9 cellular contexts compared by ENCODE assay signal in genomic region chr7:151756076-151756731, GRCh38.
DNase-seq lines count a peak whose midpoint lies in the region; ATAC-seq and TF ChIP-seq lines count a peak whose summit lies in the region.
"Had no signal": no experiment of that assay in that cellular context is flagged by ENCODE, and none has a peak within 500 bp of the region (broad histone marks: within the 10 kb centered on the region; RNA-seq: fewer than 3 reads in every experiment).

No MANE protein-coding gene starts in this region.

- no peaks in the 10 kb centered on the region for H3K9me3 Mint-ChIP-seq in endothelial cell (ENCODE audit: unreplicated experiment)

- no peak overlapping the region for H3K4me3 ChIP-seq in left ventricle myocardium inferior
- H3K4me3 ChIP-seq: SK-N-MC had no signal

- no peaks in the 10 kb centered on the region for H3K27me3 ChIP-seq in left ventricle myocardium inferior (ENCODE audit: low read depth)

- H3K27ac Mint-ChIP-seq in endothelial cell (ENCODE audit: unreplicated experiment) = no peak overlapping the region

- DNase-seq in left ventricle myocardium inferior (no peak), Right ventricle myocardium inferior (ENCODE audit: missing footprints) (no peak), glomerular endothelial cell (ENCODE audit: extremely low read depth, low read depth, low spot score) (peak; percentile 25), sciatic nerve (ENCODE audit: low spot score) (no peak), DMS 273 (lab: John Stamatoyannopoulos, UW; ENCODE audit: unreplicated experiment) (no peak), endothelial cell (ENCODE audit: low spot score) (no peak)
- DNase-seq in activated CD8-positive, alpha-beta memory T cell treated with anti-CD3 and anti-CD28 coated beads, Interleukin-2, amount 50 U/mL, for 4 hours = peak; percentile 61
- DNase-seq in stimulated activated CD8-positive, alpha-beta memory T cell treated with anti-CD3 and anti-CD28 coated beads, Interleukin-4, amount 100 ng/mL, for 4 hours (ENCODE audit: low read depth in 2 of 2, low spot score in 1 of 2) = peak; percentile 33 to 43

- H3K4me1 Mint-ChIP-seq in endothelial cell (ENCODE audit: unreplicated experiment) = peaks cover 4% of the 10 kb centered on the region

- H3K9me3 ChIP-seq in left ventricle myocardium inferior (replicated peaks) = no peaks in the 10 kb centered on the region

- no peak overlapping the region for H3K4me3 Mint-ChIP-seq in endothelial cell (ENCODE audit: unreplicated experiment)

- H3K27me3 Mint-ChIP-seq in endothelial cell (ENCODE audit: unreplicated experiment) = peaks cover 3% of the 10 kb centered on the region

- TF ChIP-seq CTCF in left ventricle myocardium inferior (IDR thresholded peaks at IDR 0.05; ENCODE audit: borderline replicate concordance) = no peak
- no peak for TF ChIP-seq CTCF in endothelial cell (IDR thresholded peaks at IDR 0.05; ENCODE audit: unreplicated experiment)

- intact Hi-C loops in left ventricle myocardium inferior (cut with micrococcal nuclease) (loop anchor here (5.0 kb wide), 1 partner anchor 309 kb away; no protein-coding TSS in a partner anchor), Right ventricle myocardium inferior (cut with DNase I) (loop anchor here (5.0 kb wide), 4 partner anchors 129 to 439 kb away; no protein-coding TSS in a partner anchor), sciatic nerve (cut with DNase I) (loop anchor here (10.0 kb wide), 3 partner anchors 131 to 301 kb away; no protein-coding TSS in a partner anchor)

- no peaks in the 10 kb centered on the region for H3K36me3 Mint-ChIP-seq in endothelial cell (ENCODE audit: low read depth, unreplicated experiment)

- H3K36me3 ChIP-seq in left ventricle myocardium inferior = no peaks in the 10 kb centered on the region

- ATAC-seq in Right ventricle myocardium inferior (no peak), sciatic nerve (no peak)

- peaks cover 38% of the 10 kb centered on the region for H3K4me1 ChIP-seq in left ventricle myocardium inferior

- peak overlapping the region; percentile 87 for H3K27ac ChIP-seq in left ventricle myocardium inferior (replicated peaks)
- H3K27ac ChIP-seq: SK-N-MC had no signal

Comparison
In these comparisons a context has a peak if more than half of its experiments do, and no peak if none do; other contexts are left out.
1. DNase-seq: peak in activated CD8-positive, alpha-beta memory T cell treated with anti-CD3 and anti-CD28 coated beads, Interleukin-2, amount 50 U/mL, for 4 hours (single experiment), glomerular endothelial cell (single experiment) and stimulated activated CD8-positive, alpha-beta memory T cell treated with anti-CD3 and anti-CD28 coated beads, Interleukin-4, amount 100 ng/mL, for 4 hours (2 of 2); none in left ventricle myocardium inferior (single experiment), Right ventricle myocardium inferior (single experiment), sciatic nerve (single experiment), DMS 273 (single experiment) and endothelial cell (single experiment).